Comparison of ENCODE assay signal across 1 cellular context in the genomic region with DNA sequence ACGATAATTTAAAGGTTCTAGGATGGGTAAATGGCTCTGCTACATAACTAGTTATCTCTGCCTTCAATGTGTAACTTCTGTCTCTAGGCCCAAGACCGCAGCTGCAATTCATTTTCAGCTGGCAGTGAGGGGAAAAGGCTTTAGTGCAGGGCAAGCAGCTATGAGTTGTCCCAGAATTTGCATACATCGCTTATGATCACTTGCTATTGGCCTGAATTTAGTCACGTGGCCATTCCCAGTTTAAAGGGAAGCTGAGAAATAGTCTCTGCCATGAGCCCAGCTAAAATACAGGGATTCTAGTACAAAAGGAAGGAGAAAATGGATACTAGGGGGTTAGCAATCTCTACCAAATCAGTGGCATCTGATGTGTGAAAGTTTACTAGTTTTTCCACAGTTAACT.
TF ChIP-seq lines count a peak whose summit lies in the region.

No MANE protein-coding gene starts in this region.

TF ChIP-seq in H1, 55 proteins besides CTCF, POLR2A, EP300 and RAD21 (continued from another document):
- TF ChIP-seq, protein P1, sequence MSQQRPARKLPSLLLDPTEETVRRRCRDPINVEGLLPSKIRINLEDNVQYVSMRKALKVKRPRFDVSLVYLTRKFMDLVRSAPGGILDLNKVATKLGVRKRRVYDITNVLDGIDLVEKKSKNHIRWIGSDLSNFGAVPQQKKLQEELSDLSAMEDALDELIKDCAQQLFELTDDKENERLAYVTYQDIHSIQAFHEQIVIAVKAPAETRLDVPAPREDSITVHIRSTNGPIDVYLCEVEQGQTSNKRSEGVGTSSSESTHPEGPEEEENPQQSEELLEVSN (IDR thresholded peaks at IDR 0.05) = no peak
- TF ChIP-seq CTBP2 (IDR thresholded peaks at IDR 0.05; ENCODE audit: borderline replicate concordance, insufficient read depth, insufficient read length, low read length) (no peak), MAX (IDR thresholded peaks at IDR 0.05) (no peak), RBBP5 (IDR thresholded peaks at IDR 0.05; ENCODE audit: borderline replicate concordance, low read depth, low read length) (no peak), RNF2 (IDR thresholded peaks at IDR 0.05; ENCODE audit: borderline replicate concordance, low read depth, low read length, missing control alignments, poor library complexity, severe bottlenecking) (no peak), SP2 (IDR thresholded peaks at IDR 0.05; ENCODE audit: low read length) (no peak)
